18 cellular contexts compared by ENCODE assay signal in genomic region chr1:110187139-110187890, GRCh38. TPM values are rescaled to one million over a fixed set of nuclear protein-coding genes. Genes with fewer than 3 reads are reported as not detected.
DNase-seq lines count a peak whose midpoint lies in the region; ATAC-seq and TF ChIP-seq lines count a peak whose summit lies in the region.
"Had no signal": no experiment of that assay in that cellular context is flagged by ENCODE, and none has a peak within 500 bp of the region (broad histone marks: within the 10 kb centered on the region; RNA-seq: fewer than 3 reads in every experiment).

No MANE protein-coding gene starts in this region.

- no peak overlapping the region for H3K4me3 ChIP-seq in breast epithelium
- H3K4me3 ChIP-seq in uterus = no peak overlapping the region

- H3K4me1 ChIP-seq in breast epithelium = no peaks in the 10 kb centered on the region
- no peaks in the 10 kb centered on the region for H3K4me1 ChIP-seq in uterus

- H3K36me3 ChIP-seq in breast epithelium (no peaks in the 10 kb centered on the region), uterus (no peaks in the 10 kb centered on the region)

- TF ChIP-seq CTCF in MCF 10A (IDR thresholded peaks at IDR 0.05; ENCODE audit: unreplicated experiment) = no peak
- TF ChIP-seq CTCF in breast epithelium (IDR thresholded peaks at IDR 0.05) = no peak
- TF ChIP-seq CTCF in brain (conservative IDR thresholded peaks at IDR 0.05) = no peak
- no peak for TF ChIP-seq CTCF in uterus (IDR thresholded peaks at IDR 0.05)

- H3K4me1 Mint-ChIP-seq in MCF 10A (ENCODE audit: insufficient read depth, unreplicated experiment) = peaks cover 6% of the 10 kb centered on the region
- peaks cover 52% of the 10 kb centered on the region for H3K4me1 Mint-ChIP-seq in brain
- H3K4me1 Mint-ChIP-seq: central memory CD8-positive, alpha-beta T cell had no signal

- POLR2A ChIA-PET in MCF 10A (lab: Yijun Ruan, JAX) = interaction anchor here (0.9 kb wide), 1 partner anchor 16 kb away, joined by 4 read pairs; no protein-coding TSS in a partner anchor

- H3K36me3 Mint-ChIP-seq in MCF 10A (ENCODE audit: insufficient read depth, unreplicated experiment) = no peaks in the 10 kb centered on the region
- H3K36me3 Mint-ChIP-seq in brain = no peaks in the 10 kb centered on the region

- H3K9me3 ChIP-seq in breast epithelium = no peaks in the 10 kb centered on the region
- no peaks in the 10 kb centered on the region for H3K9me3 ChIP-seq in uterus

- no TSS peak for BruUV-seq in MCF 10A (replicated peaks; lab: Mats Ljungman, UMichigan)

- CTCF ChIA-PET in MCF 10A (lab: Yijun Ruan, JAX) = interaction anchor here (0.5 to 2.9 kb wide), 12 partner anchors 10 to 309 kb away, joined by 3 to 18 read pairs (median 6); no protein-coding TSS in a partner anchor

- intact Hi-C loops in MCF 10A (cut with micrococcal nuclease) (no loop called here), breast epithelium (cut with DNase I; ENCODE audit: low total_unique reads) (no loop called here), uterus (cut with DNase I; ENCODE audit: low total_unique reads) (no loop called here)

- H3K27ac ChIP-seq in breast epithelium (no peak overlapping the region), uterus (peak overlapping the region; percentile 9 to 62)
- H3K27ac ChIP-seq: HL-60 had no signal

- DNase-seq in MCF 10A (ENCODE audit: unreplicated experiment) = peak; percentile 36
- DNase-seq in breast epithelium (ENCODE audit: low spot score in 2 of 2) = no peak
- DNase-seq in hepatic stellate cell (ENCODE audit: low spot score) = peak; percentile 74
- no peak for DNase-seq in uterus
- no peak for DNase-seq in occipital lobe (lab: John Stamatoyannopoulos, UW)
- no peak for DNase-seq in retina
- DNase-seq: 8988T; activated CD4-positive, alpha-beta T cell treated with anti-CD3 and anti-CD28 coated beads for 4 hours; DMS79 treated with DMSO at 0.1 percent for 48 hours; left colon; stimulated activated CD4-positive, alpha-beta T cell treated with anti-CD3 and anti-CD28 coated beads, Interleukin-4, amount 100 ng/mL, for 4 hours; stimulated activated naive CD8-positive, alpha-beta T cell treated with anti-CD3 and anti-CD28 coated beads, Interleukin-15, amount 100 ng/mL, for 72 hours; T-helper 1 cell had no signal

- peaks cover 34% of the 10 kb centered on the region for H3K27me3 Mint-ChIP-seq in MCF 10A (ENCODE audit: insufficient read depth, unreplicated experiment)
- peaks cover 6% of the 10 kb centered on the region for H3K27me3 Mint-ChIP-seq in brain

- H3K27me3 ChIP-seq in breast epithelium (peaks cover 0 to 4% of the 10 kb centered on the region in 2 donors), uterus (no peaks in the 10 kb centered on the region)

- H3K4me3 Mint-ChIP-seq in MCF 10A (ENCODE audit: unreplicated experiment) (no peak overlapping the region), brain (no peak overlapping the region)
- H3K4me3 Mint-ChIP-seq: activated T-helper 1 cell treated with anti-CD3 and anti-CD28 coated beads, Interleukin-12 subunit alpha, Interleukin-12 subunit beta, Interleukin-2, Interleukin-4 antibody, amounts not matched to agents 30 ng/mL and 10 ng/mL and 1 ng/mL, durations not matched to agents 14 hours and 24 hours and 36 hours; central memory CD8-positive, alpha-beta T cell; stimulated activated naive CD8-positive, alpha-beta T cell treated with anti-CD3 and anti-CD28 coated beads, Interleukin-15, amount 100 ng/mL, for 72 hours had no signal

- TF ChIP-seq POLR2A in breast epithelium (IDR thresholded peaks at IDR 0.05) = no peak
- no peak for TF ChIP-seq POLR2A in uterus (IDR thresholded peaks at IDR 0.05)

- no peak for ATAC-seq in HG03520 (IDR thresholded peaks at IDR 0.05; ENCODE audit: unreplicated experiment)
- ATAC-seq: stimulated activated naive CD8-positive, alpha-beta T cell treated with anti-CD3 and anti-CD28 coated beads, Interleukin-15, amount 100 ng/mL, for 72 hours had no signal

- H3K9me3 Mint-ChIP-seq in MCF 10A (ENCODE audit: unreplicated experiment) (no peaks in the 10 kb centered on the region), brain (no peaks in the 10 kb centered on the region)
- H3K9me3 Mint-ChIP-seq: activated T-helper 1 cell treated with anti-CD3 and anti-CD28 coated beads, Interleukin-12 subunit alpha, Interleukin-12 subunit beta, Interleukin-2, Interleukin-4 antibody, amounts not matched to agents 30 ng/mL and 10 ng/mL and 1 ng/mL, durations not matched to agents 14 hours and 24 hours and 36 hours; central memory CD8-positive, alpha-beta T cell; stimulated activated naive CD8-positive, alpha-beta T cell treated with anti-CD3 and anti-CD28 coated beads, Interleukin-15, amount 100 ng/mL, for 72 hours had no signal

- H3K27ac Mint-ChIP-seq in MCF 10A (ENCODE audit: low read depth, unreplicated experiment) = no peak overlapping the region
- H3K27ac Mint-ChIP-seq in brain = peak overlapping the region in 4 of 5 experiments; percentile 7 to 59 (median 28)
- H3K27ac Mint-ChIP-seq: activated T-helper 1 cell treated with anti-CD3 and anti-CD28 coated beads, Interleukin-12 subunit alpha, Interleukin-12 subunit beta, Interleukin-2, Interleukin-4 antibody, amounts not matched to agents 30 ng/mL and 10 ng/mL and 1 ng/mL, durations not matched to agents 14 hours and 24 hours and 36 hours; stimulated activated naive CD8-positive, alpha-beta T cell treated with anti-CD3 and anti-CD28 coated beads, Interleukin-15, amount 100 ng/mL, for 72 hours had no signal

RNA-seq across cellular contexts. Expression of gene KCNC4, which starts 22.8 kb away (rescaled TPM):
- total RNA-seq in MCF 10A (2022) (1.1 and 1.3 TPM in 2 replicates), breast epithelium (10 to 100 TPM in 1 of 3 donors, 1 to 10 TPM in 2; 3.8 to 12.6 (median 5.2) TPM), uterus (10 to 100 TPM in 1 of 4 donors, 1 to 10 TPM in 3; 2.1 to 29.4 (median 3.9) TPM), occipital lobe (4.8 TPM)
- polyA plus RNA-seq in brain (ENCODE audit: insufficient read depth, low read depth, low replicate concordance) = 7.4 TPM

RNA-seq across cellular contexts. Expression of gene SLC6A17, which starts 37.0 kb away (rescaled TPM):
- 0.20 TPM in 1 of 2 replicates, not detected in the other for total RNA-seq in MCF 10A (2022)
- under 1 TPM; under 0.01 to 0.29 (median under 0.01) TPM for total RNA-seq in breast epithelium
- polyA plus RNA-seq in brain (ENCODE audit: insufficient read depth, low read depth, low replicate concordance) = 32.8 TPM
- under 1 TPM in 2 of 4 donors, not detected in 2; 0.07 to 0.15 TPM for total RNA-seq in uterus
- total RNA-seq in occipital lobe = 13.9 TPM

Comparison
In these comparisons a context has a peak if more than half of its experiments do, and no peak if none do; other contexts are left out.
1. DNase-seq: peak in MCF 10A (single experiment) and hepatic stellate cell (single experiment); none in breast epithelium (0 of 2), uterus (0 of 2), occipital lobe (single experiment) and retina (single experiment).
2. H3K27ac ChIP-seq: peak in uterus (2 of 2); none in breast epithelium (0 of 2).
3. RNA of gene SLC6A17, which starts 37.0 kb away (total RNA-seq): 13.9 TPM in occipital lobe (single experiment); 0.07 to 0.15 TPM in uterus, 0.20 TPM in MCF 10A and under 0.01 to 0.29 TPM in breast epithelium; every median in the first group is over 10 times any median in the second.